ENCODE assay signal across 21 cellular contexts in genomic region chr4:9996319-9997110, GRCh38. TPM values are rescaled to one million over a fixed set of nuclear protein-coding genes. Genes with fewer than 3 reads are reported as not detected.
DNase-seq lines count a peak whose midpoint lies in the region; ATAC-seq and TF ChIP-seq lines count a peak whose summit lies in the region.
"Had no signal": no experiment of that assay in that cellular context is flagged by ENCODE, and none has a peak within 500 bp of the region (broad histone marks: within the 10 kb centered on the region; RNA-seq: fewer than 3 reads in every experiment).

No MANE protein-coding gene starts in this region.

- peak; percentile 56 for DNase-seq in activated CD4-positive, alpha-beta T cell treated with anti-CD3 and anti-CD28 coated beads, Interleukin-2, amount 10 ng/mL, durations not matched to agents 24 days and 14 days
- no peak for DNase-seq in activated CD4-positive, alpha-beta T cell treated with anti-CD3 and anti-CD28 coated beads for 48 hours
- peak; percentile 17 for DNase-seq in adipocyte (ENCODE audit: low read depth)
- peak; percentile 25 for DNase-seq in kidney tubule cell (ENCODE audit: low spot score)
- peak; percentile 45 for DNase-seq in superior temporal gyrus (ENCODE audit: extremely low spot score)
- no peak for DNase-seq in RKO (ENCODE audit: low spot score)
- DNase-seq in PC-3 = no peak
- no peak for DNase-seq in stimulated activated CD4-positive, alpha-beta T cell treated with anti-CD3 and anti-CD28 coated beads, Interleukin-4, amount 100 ng/mL, for 1 hour
- DNase-seq: activated CD4-positive, alpha-beta T cell treated with anti-CD3 and anti-CD28 coated beads, Interleukin-2, amount 50 U/mL, for 1 hour; aorta; CD8-positive, alpha-beta T cell; hypothalamus; left lung; MG63; natural killer cell; NCI-H187 treated with DMSO at 0.1 percent for 48 hours; NCI-H510A treated with DMSO at 0.1 percent for 48 hours; SK-N-SH had no signal

- no peak overlapping the region for H3K4me3 Mint-ChIP-seq in activated CD4-positive, alpha-beta T cell treated with anti-CD3 and anti-CD28 coated beads, Interleukin-2, amount 10 ng/mL, durations not matched to agents 24 days and 14 days
- H3K4me3 Mint-ChIP-seq: activated T-helper 17 cell treated with anti-CD3 and anti-CD28 coated beads, Interleukin-2, amount 50 U/mL, for 72 hours; CD8-positive, alpha-beta T cell; natural killer cell had no signal

- CTCF ChIA-PET in PC-3 (lab: Charles Lee) = no interaction called here

- H3K4me3 ChIP-seq in adipocyte (ENCODE audit: low read length) = no peak overlapping the region
- no peak overlapping the region for H3K4me3 ChIP-seq in PC-3 (ENCODE audit: low read length)
- H3K4me3 ChIP-seq: left lung, MG63, thoracic aorta had no signal

- H3K27ac ChIP-seq in PC-3 (ENCODE audit: low read length) = no peak overlapping the region
- H3K27ac ChIP-seq: left lung, thoracic aorta had no signal

- H3K4me2 ChIP-seq in PC-3 (ENCODE audit: low read length) = no peak overlapping the region
- H3K4me2 ChIP-seq: SK-N-SH had no signal

- H3K27me3 ChIP-seq in adipocyte (replicated peaks; ENCODE audit: control insufficient read depth, insufficient read depth, low read length) = peaks cover 18% of the 10 kb centered on the region
- H3K27me3 ChIP-seq in PC-3 (ENCODE audit: low read length) = no peaks in the 10 kb centered on the region
- H3K27me3 ChIP-seq: left lung, MG63 had no signal

- H3K9me3 ChIP-seq in adipocyte (ENCODE audit: control insufficient read depth, low read length) = no peaks in the 10 kb centered on the region
- no peaks in the 10 kb centered on the region for H3K9me3 ChIP-seq in PC-3 (ENCODE audit: low read length)
- H3K9me3 ChIP-seq: left lung, MG63, SK-N-SH, thoracic aorta had no signal

- H4K20me1 ChIP-seq in PC-3 (ENCODE audit: low read length) = no peaks in the 10 kb centered on the region

- ATAC-seq in PC-3 = no peak
- ATAC-seq: activated T-helper 17 cell treated with anti-CD3 and anti-CD28 coated beads, Interleukin-2, amount 50 U/mL, for 72 hours; CD8-positive, alpha-beta T cell; left lung; natural killer cell had no signal

- no TSS peak for BruUV-seq in PC-3 (replicated peaks; lab: Mats Ljungman, UMichigan)

- TF ChIP-seq CTCF in PC-3 (conservative IDR thresholded peaks at IDR 0.05; ENCODE audit: low read depth, low read length) = no peak

- no peaks in the 10 kb centered on the region for H3K79me2 ChIP-seq in PC-3 (ENCODE audit: low read length)

- H3K9ac ChIP-seq in adipocyte (ENCODE audit: low read length) (no peak overlapping the region), PC-3 (ENCODE audit: low read length) (no peak overlapping the region)
- H3K9ac ChIP-seq: SK-N-SH had no signal

- no peaks in the 10 kb centered on the region for H3K36me3 Mint-ChIP-seq in activated CD4-positive, alpha-beta T cell treated with anti-CD3 and anti-CD28 coated beads, Interleukin-2, amount 10 ng/mL, durations not matched to agents 24 days and 14 days (ENCODE audit: low read depth)
- H3K36me3 Mint-ChIP-seq: natural killer cell had no signal

- H3K9me2 ChIP-seq in PC-3 (replicated peaks; ENCODE audit: low read length) = no peaks in the 10 kb centered on the region
- H3K9me2 ChIP-seq: SK-N-SH had no signal

- no peak overlapping the region for H2AFZ ChIP-seq in PC-3 (ENCODE audit: low read length)

- H3K4me1 ChIP-seq in adipocyte (ENCODE audit: control insufficient read depth, insufficient read depth, low read length) = no peaks in the 10 kb centered on the region
- H3K4me1 ChIP-seq in PC-3 (ENCODE audit: insufficient read depth, low read length) = 0 out of 2 replicates have a peak, but pooled peaks cover 4% of the 10 kb centered on the region

- no peaks in the 10 kb centered on the region for H3F3A ChIP-seq in PC-3 (ENCODE audit: low read length, unreplicated experiment)

- no peaks in the 10 kb centered on the region for H3K36me3 ChIP-seq in adipocyte (ENCODE audit: control insufficient read depth, insufficient read depth, low read length, severe bottlenecking)
- no peaks in the 10 kb centered on the region for H3K36me3 ChIP-seq in PC-3 (ENCODE audit: low read depth, low read length)
- H3K36me3 ChIP-seq: left lung, MG63, thoracic aorta had no signal

- H3K27me3 Mint-ChIP-seq in activated CD4-positive, alpha-beta T cell treated with anti-CD3 and anti-CD28 coated beads, Interleukin-2, amount 10 ng/mL, durations not matched to agents 24 days and 14 days = no peaks in the 10 kb centered on the region
- H3K27me3 Mint-ChIP-seq: activated T-helper 17 cell treated with anti-CD3 and anti-CD28 coated beads, Interleukin-2, amount 50 U/mL, for 72 hours had no signal

- H3K27ac Mint-ChIP-seq in activated CD4-positive, alpha-beta T cell treated with anti-CD3 and anti-CD28 coated beads, Interleukin-2, amount 10 ng/mL, durations not matched to agents 24 days and 14 days = no peak overlapping the region
- H3K27ac Mint-ChIP-seq: activated T-helper 17 cell treated with anti-CD3 and anti-CD28 coated beads, Interleukin-2, amount 50 U/mL, for 72 hours; CD8-positive, alpha-beta T cell had no signal

- H3K4me1 Mint-ChIP-seq in activated CD4-positive, alpha-beta T cell treated with anti-CD3 and anti-CD28 coated beads, Interleukin-2, amount 10 ng/mL, durations not matched to agents 24 days and 14 days = peaks cover 43% of the 10 kb centered on the region
- H3K4me1 Mint-ChIP-seq: activated T-helper 17 cell treated with anti-CD3 and anti-CD28 coated beads, Interleukin-2, amount 50 U/mL, for 72 hours had no signal

- intact Hi-C loops in activated CD4-positive, alpha-beta T cell treated with anti-CD3 and anti-CD28 coated beads, Interleukin-2, amount 10 ng/mL, durations not matched to agents 24 days and 14 days (cut with micrococcal nuclease) = no loop called here
- intact Hi-C loops in PC-3 (cut with micrococcal nuclease) = no loop called here

- POLR2A ChIA-PET in PC-3 (lab: Charles Lee; ENCODE audit: unreplicated experiment) = no interaction called here

- H3K9me3 Mint-ChIP-seq in activated CD4-positive, alpha-beta T cell treated with anti-CD3 and anti-CD28 coated beads, Interleukin-2, amount 10 ng/mL, durations not matched to agents 24 days and 14 days = peaks cover 8% of the 10 kb centered on the region
- H3K9me3 Mint-ChIP-seq: activated T-helper 17 cell treated with anti-CD3 and anti-CD28 coated beads, Interleukin-2, amount 50 U/mL, for 72 hours; CD8-positive, alpha-beta T cell; natural killer cell had no signal

RNA-seq across cellular contexts. Expression of gene SLC2A9, which starts 24.8 kb away (rescaled TPM):
- total RNA-seq in activated CD4-positive, alpha-beta T cell treated with anti-CD3 and anti-CD28 coated beads, Interleukin-2, amount 10 ng/mL, durations not matched to agents 24 days and 14 days = 1.6 and 2.4 TPM in 2 replicates
- total RNA-seq in PC-3 (2014; rRNA removed) = 0.11 TPM in 1 of 2 replicates, not detected in the other
- total RNA-seq: OCI-LY7 had no signal

Comparison
In these comparisons a context has a peak if more than half of its experiments do, and no peak if none do; other contexts are left out.
1. DNase-seq: peak in activated CD4-positive, alpha-beta T cell treated with anti-CD3 and anti-CD28 coated beads, Interleukin-2, amount 10 ng/mL, durations not matched to agents 24 days and 14 days (single experiment), adipocyte (single experiment), kidney tubule cell (single experiment) and superior temporal gyrus (single experiment); none in activated CD4-positive, alpha-beta T cell treated with anti-CD3 and anti-CD28 coated beads for 48 hours (single experiment), RKO (single experiment), PC-3 (single experiment) and stimulated activated CD4-positive, alpha-beta T cell treated with anti-CD3 and anti-CD28 coated beads, Interleukin-4, amount 100 ng/mL, for 1 hour (single experiment).